Comparison of ENCODE assay signal across 18 cellular contexts in genomic region chr1:115726161-115726560, GRCh38. TPM values are rescaled to one million over a fixed set of nuclear protein-coding genes. Genes with fewer than 3 reads are reported as not detected.
"Had no signal": no experiment of that assay in that cellular context is flagged by ENCODE, and none has a peak within 500 bp of the region (broad histone marks: within the 10 kb centered on the region; RNA-seq: fewer than 3 reads in every experiment).

No MANE protein-coding gene starts in this region.

- H3K9me3 Mint-ChIP-seq: activated B cell treated with CpG ODN at 0.5 μM for 24 hours; activated CD4-positive, alpha-beta T cell treated with anti-CD3 and anti-CD28 coated beads, Interleukin-2, amount 10 ng/mL, durations not matched to agents 24 days and 14 days; activated T-helper 2 cell treated with anti-CD3 and anti-CD28 coated beads, Interferon-gamma antibody, Interleukin-2, Interleukin-4, amounts not matched to agents 10 μg/mL and 5 μg/mL and 100 μg/mL, durations not matched to agents 14 hours and 24 hours and 36 hours; naive thymus-derived CD8-positive, alpha-beta T cell; stimulated activated naive CD8-positive, alpha-beta T cell treated with anti-CD3 and anti-CD28 coated beads, Interleukin-15, amount 100 ng/mL, for 72 hours had no signal

- ATAC-seq: esophagus mucosa; foreskin keratinocyte; naive thymus-derived CD8-positive, alpha-beta T cell; stimulated activated naive CD8-positive, alpha-beta T cell treated with anti-CD3 and anti-CD28 coated beads, Interleukin-15, amount 100 ng/mL, for 72 hours; T-helper 17 cell had no signal

- H3K4me1 Mint-ChIP-seq: activated B cell treated with CpG ODN at 0.5 μM for 24 hours; activated CD4-positive, alpha-beta T cell treated with anti-CD3 and anti-CD28 coated beads, Interleukin-2, amount 10 ng/mL, durations not matched to agents 24 days and 14 days; naive thymus-derived CD8-positive, alpha-beta T cell; stimulated activated naive CD8-positive, alpha-beta T cell treated with anti-CD3 and anti-CD28 coated beads, Interleukin-15, amount 100 ng/mL, for 72 hours had no signal

- H3K36me3 Mint-ChIP-seq: brain; naive thymus-derived CD8-positive, alpha-beta T cell had no signal

- H3K27me3 ChIP-seq: foreskin keratinocyte had no signal

- H3K4me3 Mint-ChIP-seq: activated B cell treated with CpG ODN at 0.5 μM for 24 hours; activated CD4-positive, alpha-beta T cell treated with anti-CD3 and anti-CD28 coated beads, Interleukin-2, amount 10 ng/mL, durations not matched to agents 24 days and 14 days; brain; naive thymus-derived CD8-positive, alpha-beta T cell; stimulated activated naive CD8-positive, alpha-beta T cell treated with anti-CD3 and anti-CD28 coated beads, Interleukin-15, amount 100 ng/mL, for 72 hours; T-helper 17 cell had no signal

- H3K4me1 ChIP-seq: foreskin keratinocyte had no signal

- H3K27me3 Mint-ChIP-seq: stimulated activated naive CD8-positive, alpha-beta T cell treated with anti-CD3 and anti-CD28 coated beads, Interleukin-15, amount 100 ng/mL, for 72 hours had no signal

- H3K27ac ChIP-seq: foreskin keratinocyte had no signal

- DNase-seq: activated B cell treated with CpG ODN at 0.5 μM for 24 hours; activated CD4-positive, alpha-beta T cell treated with anti-CD3 and anti-CD28 coated beads, Interleukin-2, amount 10 ng/mL, durations not matched to agents 24 days and 14 days; activated naive CD4-positive, alpha-beta T cell treated with anti-CD3 and anti-CD28 coated beads, Interleukin-2, amount 50 U/mL, for 16 hours; amygdala; foreskin keratinocyte; head of caudate nucleus; islet precursor cell; naive thymus-derived CD8-positive, alpha-beta T cell; occipital lobe; SIG-M5; stimulated activated CD4-positive, alpha-beta T cell treated with anti-CD3 and anti-CD28 coated beads, Interleukin-4, amount 100 ng/mL, for 24 hours; stimulated activated naive CD8-positive, alpha-beta T cell treated with anti-CD3 and anti-CD28 coated beads, Interleukin-15, amount 100 ng/mL, for 72 hours; T-helper 17 cell had no signal

- H3K27ac Mint-ChIP-seq: activated B cell treated with CpG ODN at 0.5 μM for 24 hours; activated CD4-positive, alpha-beta T cell treated with anti-CD3 and anti-CD28 coated beads, Interleukin-2, amount 10 ng/mL, durations not matched to agents 24 days and 14 days; activated T-helper 2 cell treated with anti-CD3 and anti-CD28 coated beads, Interferon-gamma antibody, Interleukin-2, Interleukin-4, amounts not matched to agents 10 μg/mL and 5 μg/mL and 100 μg/mL, durations not matched to agents 14 hours and 24 hours and 36 hours; stimulated activated naive CD8-positive, alpha-beta T cell treated with anti-CD3 and anti-CD28 coated beads, Interleukin-15, amount 100 ng/mL, for 72 hours; T-helper 17 cell had no signal

RNA-seq across cellular contexts. Expression of gene CASQ2, which starts 42.4 kb away (rescaled TPM):
- total RNA-seq: activated B cell treated with CpG ODN at 0.5 μM for 24 hours; activated CD4-positive, alpha-beta T cell treated with anti-CD3 and anti-CD28 coated beads, Interleukin-2, amount 10 ng/mL, durations not matched to agents 24 days and 14 days; activated T-helper 2 cell treated with anti-CD3 and anti-CD28 coated beads, Interferon-gamma antibody, Interleukin-2, Interleukin-4, amounts not matched to agents 10 μg/mL and 5 μg/mL and 100 μg/mL, durations not matched to agents 14 hours and 24 hours and 36 hours; dermis blood vessel endothelial cell; foreskin keratinocyte; naive thymus-derived CD8-positive, alpha-beta T cell; pulmonary artery endothelial cell; T-helper 17 cell had no signal
- polyA plus RNA-seq: foreskin keratinocyte; naive thymus-derived CD8-positive, alpha-beta T cell had no signal
